Comparison of ENCODE assay signal across 27 cellular contexts in the genomic region with DNA sequence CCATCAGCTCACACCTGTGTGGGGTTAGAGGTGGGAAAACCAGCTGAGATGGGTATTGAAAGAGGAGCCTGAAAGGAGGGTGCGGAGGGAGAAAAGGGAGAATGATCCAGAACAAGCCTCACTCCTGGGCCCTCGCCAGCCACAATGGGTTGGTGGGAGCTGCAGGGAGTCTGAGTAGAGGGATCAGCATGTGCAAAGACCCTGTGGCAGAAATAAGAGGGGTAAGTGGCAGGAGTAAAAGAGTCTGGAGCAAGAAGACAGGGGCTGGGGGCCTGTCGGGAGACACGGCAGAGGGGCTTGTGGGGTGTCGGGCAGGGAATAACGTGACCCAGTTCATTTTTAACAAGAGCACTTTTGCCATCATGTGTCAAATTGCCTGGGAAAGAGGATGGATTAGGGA. TPM values are rescaled to one million over a fixed set of nuclear protein-coding genes. Genes with fewer than 3 reads are reported as not detected.
DNase-seq lines count a peak whose midpoint lies in the region; ATAC-seq, FAIRE-seq and TF ChIP-seq lines count a peak whose summit lies in the region.
"Had no signal": no experiment of that assay in that cellular context is flagged by ENCODE, and none has a peak within 500 bp of the region (broad histone marks: within the 10 kb centered on the region; RNA-seq: fewer than 3 reads in every experiment).

No MANE protein-coding gene starts in this region.

- H2BK20ac ChIP-seq in H1 (ENCODE audit: low read length) = no peak overlapping the region

- H3K79me2 ChIP-seq in H1 (ENCODE audit: control insufficient read depth in 1 of 2, insufficient read depth in 2 of 2, low read length in 2 of 2) = no peaks in the 10 kb centered on the region
- no peaks in the 10 kb centered on the region for H3K79me2 ChIP-seq in neural progenitor cell (ENCODE audit: low read depth)

- no peak overlapping the region for H3K27ac ChIP-seq in H1 (ENCODE audit: low read depth, low read length)
- H3K27ac ChIP-seq in kidney (ENCODE audit: low read depth in 2 of 2, low read length in 2 of 2) = no peak overlapping the region
- H3K27ac ChIP-seq in neural progenitor cell = no peak overlapping the region
- H3K27ac ChIP-seq in tibial artery = no peak overlapping the region
- H3K27ac ChIP-seq: 22Rv1, A549, BLaER1 had no signal

- H3K36me3 ChIP-seq in H1 (ENCODE audit: control insufficient read depth in 2 of 4, insufficient read depth in 4 of 4, low read length in 3 of 4) = no peaks in the 10 kb centered on the region
- H3K36me3 ChIP-seq in kidney (ENCODE audit: control insufficient read depth in 1 of 2, insufficient read depth in 2 of 2, low read length in 2 of 2) = no peaks in the 10 kb centered on the region
- no peaks in the 10 kb centered on the region for H3K36me3 ChIP-seq in neural progenitor cell
- no peaks in the 10 kb centered on the region for H3K36me3 ChIP-seq in tibial artery
- H3K36me3 ChIP-seq: BLaER1 had no signal

- CTCF ChIA-PET in activated naive CD4-positive, alpha-beta T cell treated with anti-CD3 and anti-CD28 coated beads for 36 hours (lab: Charles Lee) = no interaction called here
- CTCF ChIA-PET in H1 (lab: Charles Lee; ENCODE audit: partially characterized antibody) = interaction anchor here (1.0 to 12.1 kb wide), 5 partner anchors 10 to 39 kb away, joined by 3 to 87 read pairs (median 5); no protein-coding TSS in a partner anchor

- H3K14ac ChIP-seq in H1 (ENCODE audit: insufficient read length) = no peak overlapping the region

- H3K9me3 ChIP-seq in H1 (ENCODE audit: insufficient read depth in 2 of 2, low read depth in 1 of 2, low read length in 1 of 2) (no peaks in the 10 kb centered on the region), kidney (ENCODE audit: control insufficient read depth in 1 of 2, low read length in 2 of 2) (no peaks in the 10 kb centered on the region), neural progenitor cell (ENCODE audit: low read depth) (no peaks in the 10 kb centered on the region), tibial artery (no peaks in the 10 kb centered on the region)
- H3K9me3 ChIP-seq: A549, BE2C, BLaER1 had no signal

- no peak overlapping the region for H3K4me3 Mint-ChIP-seq in activated naive CD4-positive, alpha-beta T cell treated with anti-CD3 and anti-CD28 coated beads for 36 hours
- H3K4me3 Mint-ChIP-seq in neural progenitor cell = peak overlapping the region; percentile 71
- no peak overlapping the region for H3K4me3 Mint-ChIP-seq in activated T-cell treated with anti-CD3 and anti-CD28 coated beads, Interleukin-2, amount 50 U/mL, for 72 hours
- H3K4me3 Mint-ChIP-seq: CD4-positive, alpha-beta memory T cell; CD4-positive, CD25-positive, alpha-beta regulatory T cell; CD8-positive, alpha-beta memory T cell had no signal

- in situ Hi-C loops in ACHN (cut with HindIII; ENCODE audit: low pct_ligation_motif_present, low pct_unique_long_range_greater_than_20kb, low sequenced_read_pairs) = no loop called here

- 0 out of 7 replicates have a peak, but pooled peaks cover 0 to 3% (median 0%) of the 10 kb centered on the region in 4 experiments for H3K4me1 ChIP-seq in H1 (replicated peaks in 1 of 4; ENCODE audit: control insufficient read depth in 3 of 4, insufficient read depth in 4 of 4, low read length in 3 of 4)
- no peaks in the 10 kb centered on the region for H3K4me1 ChIP-seq in kidney (ENCODE audit: control insufficient read depth in 1 of 2, insufficient read depth in 1 of 2, low read depth in 1 of 2, low read length in 2 of 2)
- no peaks in the 10 kb centered on the region for H3K4me1 ChIP-seq in neural progenitor cell
- H3K4me1 ChIP-seq in tibial artery = no peaks in the 10 kb centered on the region
- H3K4me1 ChIP-seq: A549 had no signal

- H3K56ac ChIP-seq in H1 (replicated peaks; ENCODE audit: insufficient read length, low read depth, low read length) = no peak overlapping the region

- H4K91ac ChIP-seq in H1 (replicated peaks; ENCODE audit: insufficient read length, low read length) = no peak overlapping the region

- no peak overlapping the region for H2AFZ ChIP-seq in H1 (ENCODE audit: low read length)
- H2AFZ ChIP-seq in neural progenitor cell (replicated peaks) = no peak overlapping the region

- no peak for TF ChIP-seq CTCF in H1 (IDR thresholded peaks at IDR 0.05; ENCODE audit: control extremely low read depth in 1 of 3, insufficient read depth in 1 of 3, low read depth in 1 of 3, low read length in 3 of 3)
- no peak for TF ChIP-seq CTCF in kidney (IDR thresholded peaks at IDR 0.05; ENCODE audit: borderline replicate concordance, extremely low read depth, insufficient read depth)
- no peak for TF ChIP-seq CTCF in neural progenitor cell (IDR thresholded peaks at IDR 0.05)
- no peak for TF ChIP-seq CTCF in tibial artery (IDR thresholded peaks at IDR 0.05)

- H2BK120ac ChIP-seq in H1 (replicated peaks; ENCODE audit: low read depth, low read length) = no peak overlapping the region

- H4K20me1 ChIP-seq in H1 (replicated peaks in 1 of 2; ENCODE audit: control insufficient read depth in 1 of 2, insufficient read depth in 2 of 2, low read length in 2 of 2) = no peaks in the 10 kb centered on the region
- peaks cover 4% of the 10 kb centered on the region for H4K20me1 ChIP-seq in neural progenitor cell (ENCODE audit: low read depth)
- H4K20me1 ChIP-seq: BLaER1 had no signal

- H3K23ac ChIP-seq in H1 (ENCODE audit: insufficient read length) = no peak overlapping the region

- POLR2A ChIA-PET in H1 (lab: Charles Lee; ENCODE audit: partially characterized antibody) = no interaction called here

- no peak for TF ChIP-seq POLR2A in H1 (IDR thresholded peaks at IDR 0.05; ENCODE audit: control extremely low read depth in 1 of 2, low read depth in 2 of 2, low read length in 2 of 2)

- H2AK5ac ChIP-seq in H1 (ENCODE audit: low read depth, low read length) = no peak overlapping the region

- H3K9me3 Mint-ChIP-seq in activated naive CD4-positive, alpha-beta T cell treated with anti-CD3 and anti-CD28 coated beads for 36 hours = no peaks in the 10 kb centered on the region
- no peaks in the 10 kb centered on the region for H3K9me3 Mint-ChIP-seq in activated naive CD4-positive, alpha-beta T cell treated with anti-CD3 and anti-CD28 coated beads, Interleukin-2, amount 50 U/mL, for 72 hours
- no peaks in the 10 kb centered on the region for H3K9me3 Mint-ChIP-seq in neural progenitor cell
- H3K9me3 Mint-ChIP-seq in activated T-cell treated with anti-CD3 and anti-CD28 coated beads, Interleukin-2, amount 50 U/mL, for 72 hours = no peaks in the 10 kb centered on the region
- H3K9me3 Mint-ChIP-seq: CD4-positive, alpha-beta memory T cell; CD8-positive, alpha-beta memory T cell had no signal

- H3K27me3 ChIP-seq in H1 (replicated peaks in 1 of 4; ENCODE audit: control insufficient read depth in 3 of 4, extremely low read depth in 1 of 4, insufficient read depth in 3 of 4, low read length in 3 of 4) (peaks cover 0 to 6% (median 0%) of the 10 kb centered on the region in 4 experiments; a peak in 1 of 7 replicates), neural progenitor cell (no peaks in the 10 kb centered on the region), tibial artery (peaks cover 0 to 74% of the 10 kb centered on the region in 2 donors)
- H3K27me3 ChIP-seq: BE2C, BLaER1 had no signal

- TF ChIP-seq RAD21 in H1 (IDR thresholded peaks at IDR 0.05 in 1 of 2, conservative IDR thresholded peaks at IDR 0.05 in 1 of 2; ENCODE audit: low read depth in 2 of 2, low read length in 2 of 2) = no peak

- peaks cover 21% of the 10 kb centered on the region for H3K27me3 Mint-ChIP-seq in activated naive CD4-positive, alpha-beta T cell treated with anti-CD3 and anti-CD28 coated beads for 36 hours (ENCODE audit: low read depth)
- H3K27me3 Mint-ChIP-seq in neural progenitor cell (ENCODE audit: insufficient read depth, low read depth) = peaks cover 15% of the 10 kb centered on the region
- peaks cover 39% of the 10 kb centered on the region for H3K27me3 Mint-ChIP-seq in activated T-cell treated with anti-CD3 and anti-CD28 coated beads, Interleukin-2, amount 50 U/mL, for 72 hours (ENCODE audit: low read depth)

- H3K9ac ChIP-seq in H1 (replicated peaks in 1 of 4; ENCODE audit: extremely low read depth in 1 of 4, low read depth in 3 of 4, low read length in 3 of 4) (no peak overlapping the region), kidney (ENCODE audit: low read length in 2 of 2) (no peak overlapping the region), neural progenitor cell (no peak overlapping the region)
- H3K9ac ChIP-seq: BLaER1 had no signal

- H3K79me1 ChIP-seq in H1 (ENCODE audit: low read depth, low read length) = no peaks in the 10 kb centered on the region

- intact Hi-C loops in activated naive CD4-positive, alpha-beta T cell treated with anti-CD3 and anti-CD28 coated beads for 36 hours (cut with micrococcal nuclease) = no loop called here
- intact Hi-C loops in kidney (cut with DNase I) (no loop called here), tibial artery (cut with DNase I; ENCODE audit: low total_unique reads) (no loop called here)

- ATAC-seq in activated naive CD4-positive, alpha-beta T cell treated with anti-CD3 and anti-CD28 coated beads, Interleukin-2, amount 50 U/mL, for 72 hours = no peak
- ATAC-seq in activated T-cell treated with anti-CD3 and anti-CD28 coated beads, Interleukin-2, amount 50 U/mL, for 72 hours (replicated peaks in 1 of 2) = no peak
- ATAC-seq: GM12878 had no signal

- no peak overlapping the region for H2BK5ac ChIP-seq in H1 (ENCODE audit: low read depth, low read length)

- H3K27ac Mint-ChIP-seq in activated naive CD4-positive, alpha-beta T cell treated with anti-CD3 and anti-CD28 coated beads for 36 hours = peak overlapping the region; percentile 5
- no peak overlapping the region for H3K27ac Mint-ChIP-seq in activated naive CD4-positive, alpha-beta T cell treated with anti-CD3 and anti-CD28 coated beads, Interleukin-2, amount 50 U/mL, for 72 hours
- peak overlapping the region; percentile 26 for H3K27ac Mint-ChIP-seq in neural progenitor cell
- H3K27ac Mint-ChIP-seq in activated T-cell treated with anti-CD3 and anti-CD28 coated beads, Interleukin-2, amount 50 U/mL, for 72 hours = no peak overlapping the region
- H3K27ac Mint-ChIP-seq: CD4-positive, alpha-beta memory T cell; CD4-positive, CD25-positive, alpha-beta regulatory T cell; CD8-positive, alpha-beta memory T cell had no signal

- no peak overlapping the region for H3K4me2 ChIP-seq in H1 (ENCODE audit: insufficient read depth in 1 of 2, low read depth in 2 of 2, low read length in 2 of 2)
- no peak overlapping the region for H3K4me2 ChIP-seq in neural progenitor cell
- H3K4me2 ChIP-seq: A549 had no signal

- H2BK12ac ChIP-seq in H1 (ENCODE audit: low read depth, low read length) = no peak overlapping the region

- no peak for FAIRE-seq in H1 (lab: Jason Lieb, UNC)
- no peak for FAIRE-seq in kidney (lab: Jason Lieb, UNC)
- FAIRE-seq: A549, GM12878, GM12892, GM18507 had no signal

- 85% methylated on average over 6 of the region's 6 CpGs; no CpG with 5 or more reads in 1 of the 2 experiments for WGBS in H1 (ENCODE audit: extremely low coverage in 1 of 2, insufficient coverage in 1 of 2, insufficient read length in 1 of 2, insufficient replicate concordance in 2 of 2, low coverage in 1 of 2, low lambda C conversion rate in 2 of 2, missing lambda C conversion rate in 1 of 2), 2 experiments

- H3K4me1 Mint-ChIP-seq in activated naive CD4-positive, alpha-beta T cell treated with anti-CD3 and anti-CD28 coated beads for 36 hours (ENCODE audit: low read depth) = no peaks in the 10 kb centered on the region
- peaks cover 23% of the 10 kb centered on the region for H3K4me1 Mint-ChIP-seq in neural progenitor cell
- H3K4me1 Mint-ChIP-seq in activated T-cell treated with anti-CD3 and anti-CD28 coated beads, Interleukin-2, amount 50 U/mL, for 72 hours (ENCODE audit: low read depth) = no peaks in the 10 kb centered on the region
- H3K4me1 Mint-ChIP-seq: CD14-positive monocyte; CD4-positive, alpha-beta memory T cell had no signal

- no peaks in the 10 kb centered on the region; the same call in 1 of the 2 replicates for H3K23me2 ChIP-seq in H1 (ENCODE audit: low read depth, low read length)

- no peak for TF ChIP-seq EP300 in H1 (IDR thresholded peaks at IDR 0.05; ENCODE audit: borderline replicate concordance in 1 of 2, low read depth in 2 of 2, low read length in 2 of 2)

- no peak for DNase-seq in activated naive CD4-positive, alpha-beta T cell treated with anti-CD3 and anti-CD28 coated beads for 36 hours
- DNase-seq in activated naive CD4-positive, alpha-beta T cell treated with anti-CD3 and anti-CD28 coated beads, Interleukin-2, amount 50 U/mL, for 72 hours (ENCODE audit: low spot score in 2 of 2) = no peak
- DNase-seq in H1 (ENCODE audit: low read depth in 1 of 2, low spot score in 2 of 2) = no peak
- peak; percentile 11 for DNase-seq in kidney
- no peak for DNase-seq in neural progenitor cell (ENCODE audit: low spot score)
- no peak for DNase-seq in ACHN
- DNase-seq in tibial artery = no peak
- no peak for DNase-seq in activated T-cell treated with anti-CD3 and anti-CD28 coated beads, Interleukin-2, amount 50 U/mL, for 72 hours
- DNase-seq: C1 segment of cervical spinal cord; CD4-positive, alpha-beta memory T cell; CD4-positive, CD25-positive, alpha-beta regulatory T cell; CD8-positive, alpha-beta memory T cell; DMS 273 treated with DMSO at 0.1 percent for 48 hours; DMS79; DND-41; EL; GDM1 had no signal

- no peak overlapping the region for H4K8ac ChIP-seq in H1 (ENCODE audit: extremely low read depth, insufficient read depth, low read length)

- H3K4me3 ChIP-seq in H1 (ENCODE audit: extremely low read depth in 1 of 4, insufficient read depth in 2 of 4, low read depth in 3 of 4, low read length in 4 of 4) (no peak overlapping the region), kidney (ENCODE audit: low read length in 2 of 2) (no peak overlapping the region), neural progenitor cell (no peak overlapping the region), tibial artery (no peak overlapping the region)
- H3K4me3 ChIP-seq: A549, BLaER1, GM12878 had no signal

- no peak overlapping the region for H3K4ac ChIP-seq in H1 (replicated peaks; ENCODE audit: insufficient read length, low read depth, low read length)

- H3F3A ChIP-seq in neural progenitor cell (ENCODE audit: low read depth) = no peaks in the 10 kb centered on the region

- no peaks in the 10 kb centered on the region for H3K36me3 Mint-ChIP-seq in activated naive CD4-positive, alpha-beta T cell treated with anti-CD3 and anti-CD28 coated beads for 36 hours (ENCODE audit: low read depth)
- no peaks in the 10 kb centered on the region for H3K36me3 Mint-ChIP-seq in activated naive CD4-positive, alpha-beta T cell treated with anti-CD3 and anti-CD28 coated beads, Interleukin-2, amount 50 U/mL, for 72 hours
- no peaks in the 10 kb centered on the region for H3K36me3 Mint-ChIP-seq in neural progenitor cell
- no peaks in the 10 kb centered on the region for H3K36me3 Mint-ChIP-seq in activated T-cell treated with anti-CD3 and anti-CD28 coated beads, Interleukin-2, amount 50 U/mL, for 72 hours (ENCODE audit: insufficient read depth in 2 of 2)
- H3K36me3 Mint-ChIP-seq: CD14-positive monocyte; CD4-positive, alpha-beta memory T cell; CD4-positive, CD25-positive, alpha-beta regulatory T cell; CD8-positive, alpha-beta memory T cell had no signal

- H2BK15ac ChIP-seq in H1 (ENCODE audit: low read length) = no peak overlapping the region

- H4K5ac ChIP-seq in H1 (ENCODE audit: insufficient read length, low read depth, low read length) = no peak overlapping the region

- H3K18ac ChIP-seq in H1 (ENCODE audit: extremely low read depth, low read length) = no peak overlapping the region

RNA-seq across cellular contexts. Expression of a gene that starts 34.0 kb away (rescaled TPM):
- not detected for total RNA-seq in activated naive CD4-positive, alpha-beta T cell treated with anti-CD3 and anti-CD28 coated beads for 36 hours
- total RNA-seq in activated naive CD4-positive, alpha-beta T cell treated with anti-CD3 and anti-CD28 coated beads, Interleukin-2, amount 50 U/mL, for 72 hours = not detected
- total RNA-seq in H1 (2021; fragmentation: NEBNext Ultra II Directional; extraction: Animal tissue kit (Norgen Biotek cat#: 25700)) = 1.0 and 2.0 TPM in 2 replicates
- polyA plus RNA-seq in H1 (2011; rRNA removed) = 2.7 and 3.3 TPM in 2 replicates
- 4.3 TPM for polyA plus RNA-seq in H1 (2011; cell fraction: cytosol; rRNA removed)
- polyA plus RNA-seq in H1 (2011; cell fraction: nucleus; rRNA removed) = 3.7 TPM
- 2.1 to 3.9 TPM (median 3.0 TPM) in 4 replicates for polyA plus RNA-seq in H1 (2012, experiment 1 of 2)
- 1.3 TPM for polyA plus RNA-seq in H1 (2012, experiment 2 of 2)
- polyA plus RNA-seq in H1 (2013, experiment 1 of 2) = 2.0 TPM
- 1.5 TPM for polyA plus RNA-seq in H1 (2013, experiment 2 of 2)
- 0.61 and 2.4 TPM in 2 replicates for polyA minus RNA-seq in H1 (2011; rRNA and poly(A)+ RNA removed)
- 3.3 TPM for polyA minus RNA-seq in H1 (2011; cell fraction: cytosol; rRNA and poly(A)+ RNA removed)
- 11.1 TPM for polyA minus RNA-seq in H1 (2011; cell fraction: nucleus; rRNA and poly(A)+ RNA removed)
- 0.63 TPM for total RNA-seq in kidney
- not detected for polyA plus RNA-seq in kidney (ENCODE audit: insufficient read depth, low read depth, low replicate concordance)
- 1.9 TPM in 1 of 2 replicates, not detected in the other for total RNA-seq in neural progenitor cell (ENCODE audit: low replicate concordance)
- not detected for total RNA-seq in activated T-cell treated with anti-CD3 and anti-CD28 coated beads, Interleukin-2, amount 50 U/mL, for 72 hours
- total RNA-seq: A172; CD4-positive, alpha-beta memory T cell; CD4-positive, CD25-positive, alpha-beta regulatory T cell; CD8-positive, alpha-beta memory T cell had no signal
- polyA plus RNA-seq: AG04450; CD14-positive monocyte; CD4-positive, alpha-beta memory T cell; CD4-positive, CD25-positive, alpha-beta regulatory T cell; CD8-positive, alpha-beta memory T cell had no signal

Comparison
In these comparisons a context has a peak if more than half of its experiments do, and no peak if none do; other contexts are left out.
1. H3K27ac Mint-ChIP-seq: peak in activated naive CD4-positive, alpha-beta T cell treated with anti-CD3 and anti-CD28 coated beads for 36 hours (single experiment) and neural progenitor cell (single experiment); none in activated naive CD4-positive, alpha-beta T cell treated with anti-CD3 and anti-CD28 coated beads, Interleukin-2, amount 50 U/mL, for 72 hours (0 of 2) and activated T-cell treated with anti-CD3 and anti-CD28 coated beads, Interleukin-2, amount 50 U/mL, for 72 hours (single experiment).